Comparison of ENCODE assay signal across 27 cellular contexts in the genomic region with DNA sequence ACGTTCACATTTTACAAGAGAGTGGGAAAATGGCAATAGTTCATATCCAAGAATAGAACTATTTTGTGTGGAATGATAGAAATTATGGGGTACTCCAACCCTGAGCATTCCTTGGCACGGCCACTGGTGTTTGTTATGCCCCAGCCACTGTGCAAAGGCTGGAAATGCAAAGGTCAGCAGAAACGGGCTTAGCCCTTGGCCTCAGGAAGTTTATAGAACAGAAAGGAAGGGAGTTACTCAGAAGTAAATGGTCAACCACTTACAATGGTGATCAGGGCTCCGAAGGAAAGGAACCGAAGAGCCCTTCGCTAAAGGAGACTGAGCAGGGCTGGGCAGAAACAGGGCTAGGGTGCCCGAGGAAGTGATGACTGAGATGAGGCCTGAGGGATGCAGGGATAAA.
"Had no signal": no experiment of that assay in that cellular context is flagged by ENCODE, and none has a peak within 500 bp of the region (broad histone marks: within the 10 kb centered on the region; RNA-seq: fewer than 3 reads in every experiment).

No MANE protein-coding gene starts in this region.

- H3K36me3 ChIP-seq: adrenal gland, cardiac muscle cell, esophagus muscularis mucosa, neural progenitor cell, right atrium auricular region, thoracic aorta, uterus, WERI-Rb-1 had no signal

- DNase-seq: activated CD4-positive, alpha-beta T cell treated with anti-CD3 and anti-CD28 coated beads for 48 hours; activated CD4-positive, alpha-beta T cell treated with anti-CD3 and anti-CD28 coated beads, Interleukin-2, amount 50 U/mL, for 48 hours; activated CD8-positive, alpha-beta memory T cell treated with anti-CD3 and anti-CD28 coated beads for 24 hours; activated effector memory CD4-positive, alpha-beta T cell treated with Interleukin-2 at 50 U/mL for 16 hours; activated naive CD4-positive, alpha-beta T cell treated with anti-CD3 and anti-CD28 coated beads for 36 hours; activated naive CD8-positive, alpha-beta T cell treated with anti-CD3 and anti-CD28 coated beads for 36 hours; adrenal gland; aorta; endodermal cell; islet precursor cell; left cardiac atrium; natural killer cell; occipital lobe; stimulated activated CD4-positive, alpha-beta T cell treated with anti-CD3 and anti-CD28 coated beads, Interleukin-2, amount 100 ng/mL, for 48 hours; stimulated activated naive CD8-positive, alpha-beta T cell treated with anti-CD3 and anti-CD28 coated beads, Interleukin-15, Interleukin-2, amounts not matched to agents 100 U/mL and 50 U/mL, for 24 hours; T-helper 17 cell; T1000; trophoblast cell; uterus; WERI-Rb-1 had no signal

- H3K9ac ChIP-seq: neural progenitor cell had no signal

- H3K27me3 ChIP-seq: adrenal gland, cardiac muscle cell, esophagus muscularis mucosa, neural progenitor cell, right atrium auricular region, uterus had no signal

- FAIRE-seq: frontal cortex had no signal

- ATAC-seq: activated CD4-positive, CD25-positive, alpha-beta regulatory T cell treated with anti-CD3 and anti-CD28 coated beads, Interleukin-2, amount 50 U/mL, for 24 hours; left cardiac atrium; natural killer cell; stimulated activated naive CD8-positive, alpha-beta T cell treated with anti-CD3 and anti-CD28 coated beads, Interleukin-15, Interleukin-2, amounts not matched to agents 100 U/mL and 50 U/mL, for 24 hours; T-helper 17 cell had no signal

- H2AFZ ChIP-seq: neural progenitor cell had no signal

- H3K4me1 ChIP-seq: neural progenitor cell, uterus had no signal

- H3K9me3 ChIP-seq: adrenal gland, esophagus muscularis mucosa, right atrium auricular region, thoracic aorta, uterus had no signal

- H3K4me2 ChIP-seq: neural progenitor cell had no signal

- H3K4me3 ChIP-seq: adrenal gland, cardiac muscle cell, esophagus muscularis mucosa, neural progenitor cell, right atrium auricular region, thoracic aorta, uterus had no signal

- H3K27ac ChIP-seq: adrenal gland, cardiac muscle cell, esophagus muscularis mucosa, neural progenitor cell, right atrium auricular region, thoracic aorta, uterus, WERI-Rb-1 had no signal
